1 cellular context compared by ENCODE assay signal in genomic region chrX:15515931-15516330, GRCh38.
TF ChIP-seq lines count a peak whose summit lies in the region.

No MANE protein-coding gene starts in this region.

TF ChIP-seq in HepG2, 621 proteins besides CTCF, POLR2A, EP300 and RAD21:
- no peak for TF ChIP-seq FOXA3 (CRISPR knock-in tag; IDR thresholded peaks at IDR 0.05)
- no peak for TF ChIP-seq RBM22 (optimal IDR thresholded peaks at IDR 0.05; ENCODE audit: low read length)
- no peak for TF ChIP-seq MEIS2 (CRISPR knock-in tag; IDR thresholded peaks at IDR 0.05)
- TF ChIP-seq REPIN1 (CRISPR knock-in tag; IDR thresholded peaks at IDR 0.05; ENCODE audit: borderline replicate concordance, low read depth), result no peak
- TF ChIP-seq CCAR2 (optimal IDR thresholded peaks at IDR 0.05; ENCODE audit: low read depth, low read length), result no peak
- TF ChIP-seq NR2F1 (CRISPR knock-in tag; IDR thresholded peaks at IDR 0.05), result no peak
- no peak for TF ChIP-seq CENPX (CRISPR knock-in tag; IDR thresholded peaks at IDR 0.05)
- TF ChIP-seq PREB (CRISPR knock-in tag; IDR thresholded peaks at IDR 0.05), result no peak
- no peak for TF ChIP-seq ZNF609 (CRISPR knock-in tag; IDR thresholded peaks at IDR 0.05; ENCODE audit: borderline replicate concordance)
- TF ChIP-seq HMGXB4 (CRISPR knock-in tag; IDR thresholded peaks at IDR 0.05; ENCODE audit: borderline replicate concordance in 1 of 2, low read depth in 1 of 2), result no peak
- TF ChIP-seq MNT (IDR thresholded peaks at IDR 0.05), result no peak
- TF ChIP-seq NCOA1 (CRISPR knock-in tag; IDR thresholded peaks at IDR 0.05), result no peak
- no peak for TF ChIP-seq ZNF10 (CRISPR knock-in tag; IDR thresholded peaks at IDR 0.05; ENCODE audit: borderline replicate concordance, low read depth)
- TF ChIP-seq ZNF34 (CRISPR knock-in tag; IDR thresholded peaks at IDR 0.05; ENCODE audit: borderline replicate concordance), result no peak
- TF ChIP-seq NFIC (IDR thresholded peaks at IDR 0.05; ENCODE audit: low read length), result no peak
- no peak for TF ChIP-seq SALL1 (CRISPR knock-in tag; IDR thresholded peaks at IDR 0.05)
